In genomic region chr20:35467339-35468224, GRCh38 we compare ENCODE assay signal across 1 cellular context.
A peak's percentile ranks its signal among the peaks of the same experiment; 100 is the strongest.
TF ChIP-seq lines count a peak whose summit lies in the region.

No MANE protein-coding gene starts in this region.

TF ChIP-seq in HepG2, 621 proteins besides CTCF, POLR2A, EP300 and RAD21 (continued from another document and continues in another):
- TF ChIP-seq FOXA1 (IDR thresholded peaks at IDR 0.05) = peak; percentile 32; the same call in 1 of the 2 replicates
- TF ChIP-seq FOXA1 (CRISPR knock-in tag; IDR thresholded peaks at IDR 0.05) = peak; percentile 92
- no peak for TF ChIP-seq DR1 (CRISPR knock-in tag; IDR thresholded peaks at IDR 0.05)
- TF ChIP-seq ZNF326 (CRISPR knock-in tag; IDR thresholded peaks at IDR 0.05; ENCODE audit: borderline replicate concordance) = no peak
- peak; percentile 37 to 71; a peak in 3 of 4 replicates for TF ChIP-seq HMGXB4 (CRISPR knock-in tag; IDR thresholded peaks at IDR 0.05; ENCODE audit: borderline replicate concordance in 1 of 2, low read depth in 1 of 2)
- TF ChIP-seq ZNF629 (CRISPR knock-in tag; conservative IDR thresholded peaks at IDR 0.05) = no peak; the same call in 1 of the 2 replicates
- no peak for TF ChIP-seq FOSL1 (CRISPR knock-in tag; IDR thresholded peaks at IDR 0.05; ENCODE audit: borderline replicate concordance)
- peak; percentile 87 for TF ChIP-seq FOXP4 (CRISPR knock-in tag; IDR thresholded peaks at IDR 0.05)
- no peak for TF ChIP-seq MATR3 (CRISPR knock-in tag; IDR thresholded peaks at IDR 0.05)
- TF ChIP-seq DNMT1 (CRISPR knock-in tag; IDR thresholded peaks at IDR 0.05) = no peak
- TF ChIP-seq YEATS2 (CRISPR knock-in tag; IDR thresholded peaks at IDR 0.05; ENCODE audit: borderline replicate concordance) = peak; percentile 48; the same call in 1 of the 2 replicates
- TF ChIP-seq DRAP1 (CRISPR knock-in tag; IDR thresholded peaks at IDR 0.05) = peak; percentile 49; the same call in 1 of the 2 replicates
- TF ChIP-seq ZNF597 (CRISPR knock-in tag; IDR thresholded peaks at IDR 0.05) = no peak
- no peak for TF ChIP-seq ZSCAN12 (CRISPR knock-in tag; IDR thresholded peaks at IDR 0.05)
- TF ChIP-seq ONECUT2 (CRISPR knock-in tag; IDR thresholded peaks at IDR 0.05) = no peak
- TF ChIP-seq SMAD3 (CRISPR knock-in tag; IDR thresholded peaks at IDR 0.05) = peak; percentile 66
- TF ChIP-seq TP53 (CRISPR knock-in tag; conservative IDR thresholded peaks at IDR 0.05) = no peak
- TF ChIP-seq PATZ1 (CRISPR knock-in tag; IDR thresholded peaks at IDR 0.05) = peak; percentile 91
- peak; percentile 82; the same call in 1 of the 2 replicates for TF ChIP-seq PITX1 (CRISPR knock-in tag; IDR thresholded peaks at IDR 0.05)
- peak; percentile 70 for TF ChIP-seq ZNF891 (CRISPR knock-in tag; IDR thresholded peaks at IDR 0.05)
- no peak; the same call in 1 of the 2 replicates for TF ChIP-seq MAX (IDR thresholded peaks at IDR 0.05)
- TF ChIP-seq SPEN (CRISPR knock-in tag; IDR thresholded peaks at IDR 0.05; ENCODE audit: low read depth) = peak; percentile 81
- TF ChIP-seq ELF1 (CRISPR knock-in tag; IDR thresholded peaks at IDR 0.05) = no peak; the same call in 1 of the 2 replicates
- no peak for TF ChIP-seq ATF1 (CRISPR knock-in tag; IDR thresholded peaks at IDR 0.05)
- no peak for TF ChIP-seq ZNF484 (CRISPR knock-in tag; IDR thresholded peaks at IDR 0.05; ENCODE audit: borderline replicate concordance, low read depth)
- TF ChIP-seq IKZF5 (CRISPR knock-in tag; IDR thresholded peaks at IDR 0.05) = peak; percentile 94
- no peak for TF ChIP-seq MNT (IDR thresholded peaks at IDR 0.05)
- TF ChIP-seq STAG1 (CRISPR knock-in tag; IDR thresholded peaks at IDR 0.05) = 0 out of 2 replicates have a peak, but pooled peaks have one; percentile 11
- TF ChIP-seq YEATS4 (CRISPR knock-in tag; IDR thresholded peaks at IDR 0.05; ENCODE audit: borderline replicate concordance) = 0 out of 2 replicates have a peak, but pooled peaks have one; percentile 7
- no peak; the same call in 1 of the 2 replicates for TF ChIP-seq ZFP36L1 (CRISPR knock-in tag; IDR thresholded peaks at IDR 0.05)
- TF ChIP-seq TOE1 (CRISPR knock-in tag; IDR thresholded peaks at IDR 0.05) = peak; percentile 64; the same call in 1 of the 2 replicates
- TF ChIP-seq SMC3 (IDR thresholded peaks at IDR 0.05; ENCODE audit: low read length) = no peak
- TF ChIP-seq SP4 (CRISPR knock-in tag; IDR thresholded peaks at IDR 0.05) = no peak
- TF ChIP-seq MYPOP (CRISPR knock-in tag; IDR thresholded peaks at IDR 0.05) = no peak
- no peak for TF ChIP-seq HCFC1 (IDR thresholded peaks at IDR 0.05; ENCODE audit: low read depth, low read length)
- TF ChIP-seq FOXA3 (CRISPR knock-in tag; IDR thresholded peaks at IDR 0.05) = peak; percentile 92
- TF ChIP-seq ZNF746 (CRISPR knock-in tag; IDR thresholded peaks at IDR 0.05) = 0 out of 2 replicates have a peak, but pooled peaks have one; percentile 45
- no peak; the same call in 1 of the 2 replicates for TF ChIP-seq ZNF775 (CRISPR knock-in tag; IDR thresholded peaks at IDR 0.05; ENCODE audit: borderline replicate concordance)
- TF ChIP-seq TOPORS (CRISPR knock-in tag; IDR thresholded peaks at IDR 0.05) = no peak
- no peak for TF ChIP-seq EED (CRISPR knock-in tag; IDR thresholded peaks at IDR 0.05)
- TF ChIP-seq ZFP37 (CRISPR knock-in tag; IDR thresholded peaks at IDR 0.05; ENCODE audit: borderline replicate concordance) = no peak
- TF ChIP-seq ZNF17 (CRISPR knock-in tag; IDR thresholded peaks at IDR 0.05) = no peak
- TF ChIP-seq ZNF282 (IDR thresholded peaks at IDR 0.05; ENCODE audit: partially characterized antibody) = no peak
- TF ChIP-seq ZSCAN5A (CRISPR knock-in tag; IDR thresholded peaks at IDR 0.05; ENCODE audit: borderline replicate concordance) = no peak
- TF ChIP-seq RELA (CRISPR knock-in tag; IDR thresholded peaks at IDR 0.05) = no peak
- no peak for TF ChIP-seq SRF (IDR thresholded peaks at IDR 0.05; ENCODE audit: low read depth, low read length)
- no peak for TF ChIP-seq GMEB2 (CRISPR knock-in tag; IDR thresholded peaks at IDR 0.05; ENCODE audit: low read depth)
- TF ChIP-seq ZNF354B (CRISPR knock-in tag; IDR thresholded peaks at IDR 0.05) = no peak
- peak; percentile 62; the same call in 1 of the 2 replicates for TF ChIP-seq ZNF230 (CRISPR knock-in tag; IDR thresholded peaks at IDR 0.05)
- no peak for TF ChIP-seq SUZ12 (IDR thresholded peaks at IDR 0.05; ENCODE audit: low read depth, low read length)
- no peak for TF ChIP-seq NR0B2 (CRISPR knock-in tag; IDR thresholded peaks at IDR 0.05)
- no peak for TF ChIP-seq ZNF383 (CRISPR knock-in tag; IDR thresholded peaks at IDR 0.05; ENCODE audit: borderline replicate concordance)
- no peak; the same call in 1 of the 2 replicates for TF ChIP-seq ZNF567 (CRISPR knock-in tag; IDR thresholded peaks at IDR 0.05; ENCODE audit: borderline replicate concordance)
- TF ChIP-seq CHD4 (IDR thresholded peaks at IDR 0.05; ENCODE audit: borderline replicate concordance, low read length) = peak; percentile 61; the same call in 1 of the 2 replicates
- no peak for TF ChIP-seq NFYB (CRISPR knock-in tag; IDR thresholded peaks at IDR 0.05)
